Comparison of ENCODE assay signal across 8 cellular contexts in genomic region chr13:98576963-98577822, GRCh38. TPM values are rescaled to one million over a fixed set of nuclear protein-coding genes. Genes with fewer than 3 reads are reported as not detected.
DNase-seq lines count a peak whose midpoint lies in the region; ATAC-seq, FAIRE-seq and TF ChIP-seq lines count a peak whose summit lies in the region.

Gene STK24, minus strand, starts transcription at chr13:98577107. Its CDS starts 321 bp downstream, at chr13:98576786.

- peaks cover 51% of the 10 kb centered on the region for H3K4me1 ChIP-seq in neuron (ENCODE audit: insufficient read depth, low read length)

- peak within 1 kb of the TSS; percentile 91 for H3K4me3 ChIP-seq in neuron (ENCODE audit: low read length)

- FAIRE-seq in D721Med (lab: Jason Lieb, UNC) (no peak), frontal cortex (lab: Jason Lieb, UNC) (no peak)

- peak within 1 kb of the TSS; percentile 63 for H2AFZ ChIP-seq in neuron (ENCODE audit: low read depth, low read length)

- peak within 1 kb of the TSS; percentile 94 for H3K4me3 Mint-ChIP-seq in activated naive CD4-positive, alpha-beta T cell treated with anti-CD3 and anti-CD28 coated beads, Interleukin-2, amount 10 ng/mL, durations not matched to agents 7 days and 5 days
- peak within 1 kb of the TSS; percentile 96 for H3K4me3 Mint-ChIP-seq in type B pancreatic cell

- POLR2A ChIA-PET in RWPE1 (lab: Yijun Ruan, JAX; ENCODE audit: low non-redundant PET), result interaction anchor here (0.8 to 1.2 kb wide), 2 partner anchors 71 to 93 kb away, joined by 3 to 6 read pairs; no protein-coding TSS in a partner anchor

- H3K9me3 ChIP-seq in neuron (ENCODE audit: low read length), result no peaks in the 10 kb centered on the region

- no peaks in the 10 kb centered on the region for H3K27me3 ChIP-seq in neuron (ENCODE audit: insufficient read depth, low read length)

- CTCF ChIA-PET in RWPE1 (lab: Yijun Ruan, JAX), result interaction anchor here (0.6 to 1.2 kb wide), 3 partner anchors 45 to 144 kb away, joined by 3 to 4 read pairs (median 4); no protein-coding TSS in a partner anchor
- CTCF ChIA-PET in activated naive CD4-positive, alpha-beta T cell treated with anti-CD3 and anti-CD28 coated beads, Interleukin-2, amount 10 ng/mL, durations not matched to agents 7 days and 5 days (lab: Charles Lee), result interaction anchor here (0.7 kb wide), 1 partner anchor 132 kb away, joined by 3 read pairs; no protein-coding TSS in a partner anchor

- H3K27me3 Mint-ChIP-seq in activated naive CD4-positive, alpha-beta T cell treated with anti-CD3 and anti-CD28 coated beads, Interleukin-2, amount 10 ng/mL, durations not matched to agents 7 days and 5 days, result peaks cover 3% of the 10 kb centered on the region
- H3K27me3 Mint-ChIP-seq in type B pancreatic cell, result no peaks in the 10 kb centered on the region

- H3K36me3 Mint-ChIP-seq in activated naive CD4-positive, alpha-beta T cell treated with anti-CD3 and anti-CD28 coated beads, Interleukin-2, amount 10 ng/mL, durations not matched to agents 7 days and 5 days, result peaks cover 22% of the 10 kb centered on the region
- H3K36me3 Mint-ChIP-seq in type B pancreatic cell, result peaks cover 3% of the 10 kb centered on the region

- no peak for TF ChIP-seq CTCF in D721Med (IDR thresholded peaks at IDR 0.05; ENCODE audit: insufficient read depth, missing control alignments)
- TF ChIP-seq CTCF in RWPE1 (conservative IDR thresholded peaks at IDR 0.05; ENCODE audit: low read depth), result no peak
- TF ChIP-seq CTCF in type B pancreatic cell (conservative IDR thresholded peaks at IDR 0.05), result no peak

- no peaks in the 10 kb centered on the region for H3K36me3 ChIP-seq in neuron (ENCODE audit: insufficient read depth, low read length)

- peak within 1 kb of the TSS; percentile 97 for H3K27ac ChIP-seq in RWPE1

- peak; percentile 54 for DNase-seq in D721Med (ENCODE audit: insufficient read length, low spot score)
- peak; percentile 75 for DNase-seq in RWPE1 (ENCODE audit: low spot score)
- DNase-seq in activated naive CD4-positive, alpha-beta T cell treated with anti-CD3 and anti-CD28 coated beads, Interleukin-2, amount 10 ng/mL, durations not matched to agents 7 days and 5 days, result peak; percentile 64
- peak; percentile 88 to 91 for DNase-seq in frontal cortex (ENCODE audit: low spot score in 2 of 2)
- DNase-seq in type B pancreatic cell (ENCODE audit: extremely low spot score, unreplicated experiment), result peak; percentile 82

- peak; percentile 74 for ATAC-seq in GM19397 (IDR thresholded peaks at IDR 0.05; ENCODE audit: unreplicated experiment)
- ATAC-seq in HG03520 (IDR thresholded peaks at IDR 0.05; ENCODE audit: unreplicated experiment), result peak; percentile 48

- H3K27ac Mint-ChIP-seq in activated naive CD4-positive, alpha-beta T cell treated with anti-CD3 and anti-CD28 coated beads, Interleukin-2, amount 10 ng/mL, durations not matched to agents 7 days and 5 days, result peak within 1 kb of the TSS; percentile 92
- H3K27ac Mint-ChIP-seq in type B pancreatic cell, result peak within 1 kb of the TSS; percentile 95

- H3K4me1 Mint-ChIP-seq in activated naive CD4-positive, alpha-beta T cell treated with anti-CD3 and anti-CD28 coated beads, Interleukin-2, amount 10 ng/mL, durations not matched to agents 7 days and 5 days, result peaks cover 36% of the 10 kb centered on the region
- H3K4me1 Mint-ChIP-seq in type B pancreatic cell (ENCODE audit: unreplicated experiment), result peaks cover 52% of the 10 kb centered on the region

- no peaks in the 10 kb centered on the region for H3K9me3 Mint-ChIP-seq in activated naive CD4-positive, alpha-beta T cell treated with anti-CD3 and anti-CD28 coated beads, Interleukin-2, amount 10 ng/mL, durations not matched to agents 7 days and 5 days
- no peaks in the 10 kb centered on the region for H3K9me3 Mint-ChIP-seq in type B pancreatic cell

RNA-seq across cellular contexts. Expression of gene STK24, which starts in this region (rescaled TPM):
- total RNA-seq in frontal cortex (26.1 TPM), type B pancreatic cell (ENCODE audit: low replicate concordance) (121 and 180 TPM in 2 replicates)

Comparison
In these comparisons a context has a peak if more than half of its experiments do, and no peak if none do; other contexts are left out.
1. Peak in every context shown above with its lines: DNase-seq, ATAC-seq, H3K4me3 ChIP-seq and H3K27ac ChIP-seq.